In the genomic region with DNA sequence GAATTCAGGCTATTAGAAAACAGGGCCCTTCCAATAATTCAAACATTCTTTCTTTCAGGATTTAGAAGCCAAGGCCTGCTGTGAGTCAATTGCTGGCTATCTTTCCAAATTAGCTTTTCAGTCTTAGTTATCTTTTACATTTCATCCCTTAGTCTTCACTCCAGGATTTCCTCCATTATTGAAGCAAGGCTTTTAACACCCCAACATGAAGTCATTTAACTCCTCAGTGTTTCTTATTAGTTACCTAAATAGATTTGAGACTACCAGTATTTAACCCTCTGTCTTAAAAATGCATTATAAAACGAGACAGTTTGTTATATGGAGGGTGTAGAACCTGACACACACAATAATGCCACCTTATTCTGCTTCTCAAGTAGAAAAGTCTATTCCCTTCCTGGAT, we compare ENCODE assay signal across 20 cellular contexts.
DNase-seq lines count a peak whose midpoint lies in the region; ATAC-seq and TF ChIP-seq lines count a peak whose summit lies in the region.
"Had no signal": no experiment of that assay in that cellular context is flagged by ENCODE, and none has a peak within 500 bp of the region (broad histone marks: within the 10 kb centered on the region; RNA-seq: fewer than 3 reads in every experiment).

No MANE protein-coding gene starts in this region.

- H3K4me3 Mint-ChIP-seq in H9, result no peak overlapping the region
- H3K4me3 Mint-ChIP-seq: CD8-positive, alpha-beta T cell had no signal

- WGBS in H9 (ENCODE audit: extremely low coverage, insufficient read length, low lambda C conversion rate), result no CpG with 5 or more reads among the region's 1 CpG
- WGBS in mesenchymal stem cell, result 67% methylated on average over 1 of the region's 1 CpG
- WGBS in hepatocyte (ENCODE audit: low lambda C conversion rate, missing lambda C conversion rate), result 46% methylated on average over 1 of the region's 1 CpG

- H2BK15ac ChIP-seq in H9 (ENCODE audit: low read depth, low read length) (no peak overlapping the region), mesenchymal stem cell (ENCODE audit: low read depth, poor library complexity, severe bottlenecking) (no peak overlapping the region)

- H2AK5ac ChIP-seq in H9 (ENCODE audit: insufficient read length, low read length) (no peak overlapping the region), mesenchymal stem cell (ENCODE audit: low read length, severe bottlenecking) (no peak overlapping the region)

- H4K91ac ChIP-seq in H9 (ENCODE audit: insufficient read length, low read depth, low read length) (no peak overlapping the region), mesenchymal stem cell (ENCODE audit: low read length) (no peak overlapping the region)

- H3K4me1 ChIP-seq in H9 (ENCODE audit: insufficient read depth, low read length) (0 out of 2 replicates have a peak, but pooled peaks cover 4% of the 10 kb centered on the region), mesenchymal stem cell (ENCODE audit: control insufficient read depth, insufficient read depth, low read depth, low read length) (peaks cover 2% of the 10 kb centered on the region), neuron (ENCODE audit: insufficient read depth, low read length) (peaks cover 22% of the 10 kb centered on the region), hepatocyte (ENCODE audit: insufficient read depth) (no peaks in the 10 kb centered on the region)
- H3K4me1 ChIP-seq: BLaER1 had no signal

- H4K20me1 ChIP-seq in H9 (ENCODE audit: control insufficient read depth, insufficient read depth, insufficient read length), result no peaks in the 10 kb centered on the region
- H4K20me1 ChIP-seq in hepatocyte (ENCODE audit: insufficient read depth, poor library complexity, severe bottlenecking), result no peaks in the 10 kb centered on the region
- H4K20me1 ChIP-seq: BLaER1 had no signal

- H4K8ac ChIP-seq in H9 (replicated peaks; ENCODE audit: insufficient read length, low read depth, low read length), result no peak overlapping the region
- no peak overlapping the region for H4K8ac ChIP-seq in mesenchymal stem cell (ENCODE audit: low read length)

- no peaks in the 10 kb centered on the region for H3K9me2 ChIP-seq in hepatocyte (replicated peaks; ENCODE audit: insufficient read depth)

- H2AFZ ChIP-seq in H9 (ENCODE audit: low read length) (no peak overlapping the region), mesenchymal stem cell (ENCODE audit: low read depth, low read length) (no peak overlapping the region), neuron (ENCODE audit: low read depth, low read length) (no peak overlapping the region), hepatocyte (no peak overlapping the region)

- no peak for ATAC-seq in HG02884 (IDR thresholded peaks at IDR 0.05; ENCODE audit: unreplicated experiment)
- ATAC-seq: CD8-positive, alpha-beta T cell had no signal

- peaks cover 0 to 2% of the 10 kb centered on the region in 2 experiments; a peak in 3 of 5 replicates for H3K9me3 Mint-ChIP-seq in H9
- H3K9me3 Mint-ChIP-seq: CD8-positive, alpha-beta T cell had no signal

- no peak overlapping the region for H3K9ac ChIP-seq in H9 (ENCODE audit: extremely low read depth, insufficient read length, low read length)
- H3K9ac ChIP-seq in mesenchymal stem cell (ENCODE audit: low read length), result peak overlapping the region; percentile 47
- H3K9ac ChIP-seq: BLaER1 had no signal

- H2BK120ac ChIP-seq in H9 (ENCODE audit: low read depth, low read length, poor library complexity, severe bottlenecking) (no peak overlapping the region), mesenchymal stem cell (ENCODE audit: low read depth, low read length) (no peak overlapping the region)

- H3K4ac ChIP-seq in H9 (ENCODE audit: low read depth, low read length), result no peak overlapping the region
- no peak overlapping the region for H3K4ac ChIP-seq in mesenchymal stem cell (ENCODE audit: low read depth in 1 of 2, low read length in 2 of 2)

- H3K27me3 ChIP-seq in H9 (ENCODE audit: insufficient read depth, low read length) (no peaks in the 10 kb centered on the region), mesenchymal stem cell (ENCODE audit: control insufficient read depth in 1 of 2, insufficient read depth in 1 of 2, low read length in 2 of 2) (no peaks in the 10 kb centered on the region), neuron (ENCODE audit: insufficient read depth, low read length) (no peaks in the 10 kb centered on the region), hepatocyte (no peaks in the 10 kb centered on the region)
- H3K27me3 ChIP-seq: BLaER1 had no signal

- no peak overlapping the region for H4K5ac ChIP-seq in H9 (ENCODE audit: insufficient read length, low read depth, low read length)

- no peak overlapping the region for H2BK20ac ChIP-seq in H9 (ENCODE audit: low read depth, low read length, poor library complexity, severe bottlenecking)

- H3K79me1 ChIP-seq in H9 (ENCODE audit: insufficient read depth, low read depth, low read length, poor library complexity, severe bottlenecking) (no peaks in the 10 kb centered on the region), mesenchymal stem cell (replicated peaks; ENCODE audit: low read length, poor library complexity, severe bottlenecking) (peaks cover 10% of the 10 kb centered on the region)

- H3K14ac ChIP-seq in H9 (ENCODE audit: insufficient read depth, low read length) (no peak overlapping the region), mesenchymal stem cell (ENCODE audit: low read length in 2 of 2) (no peak overlapping the region)

- peak overlapping the region; percentile 32 to 90 (median 89); a peak in 6 of 7 replicates for H3K27ac Mint-ChIP-seq in H9
- H3K27ac Mint-ChIP-seq: CD8-positive, alpha-beta T cell had no signal

- TF ChIP-seq CTCF in H9 (conservative IDR thresholded peaks at IDR 0.05) (no peak), hepatocyte (IDR thresholded peaks at IDR 0.05; ENCODE audit: poor library complexity) (no peak)

- peaks cover 36 to 44% of the 10 kb centered on the region in 2 experiments for H3K4me1 Mint-ChIP-seq in H9

- H3K18ac ChIP-seq in H9 (ENCODE audit: insufficient read length, low read depth, low read length) (no peak overlapping the region), mesenchymal stem cell (ENCODE audit: low read depth in 1 of 2, low read length in 2 of 2) (no peak overlapping the region)

- H3K36me3 Mint-ChIP-seq in H9 (ENCODE audit: insufficient read depth in 1 of 3, low read depth in 3 of 3), result peaks cover 0 to 4% (median 4%) of the 10 kb centered on the region in 3 experiments; a peak in 3 of 7 replicates
- H3K36me3 Mint-ChIP-seq: CD8-positive, alpha-beta T cell had no signal

- H3K4me2 ChIP-seq in H9 (ENCODE audit: insufficient read depth, insufficient read length, low read length), result no peak overlapping the region
- H3K4me2 ChIP-seq in mesenchymal stem cell (ENCODE audit: low read length, poor library complexity, severe bottlenecking), result no peak overlapping the region
- no peak overlapping the region for H3K4me2 ChIP-seq in hepatocyte
- H3K4me2 ChIP-seq: BLaER1 had no signal

- no peak overlapping the region for H3T11ph ChIP-seq in H9 (ENCODE audit: low read length)

- no peak overlapping the region for H2BK5ac ChIP-seq in H9 (ENCODE audit: insufficient read length, low read length)
- no peak overlapping the region for H2BK5ac ChIP-seq in mesenchymal stem cell (ENCODE audit: low read depth, low read length, poor library complexity, severe bottlenecking)

- no peaks in the 10 kb centered on the region for H3K23me2 ChIP-seq in H9 (ENCODE audit: insufficient read length, low read depth, low read length, poor library complexity, severe bottlenecking)

- H3K4me3 ChIP-seq in mesenchymal stem cell (ENCODE audit: insufficient read depth in 1 of 2, low read depth in 1 of 2, low read length in 2 of 2), result no peak overlapping the region
- peak overlapping the region; percentile 19 for H3K4me3 ChIP-seq in neuron (ENCODE audit: low read length)
- no peak overlapping the region for H3K4me3 ChIP-seq in hepatocyte
- H3K4me3 ChIP-seq: BLaER1 had no signal

- peak overlapping the region; percentile 49 for H3K27ac ChIP-seq in H9 (ENCODE audit: insufficient read length, low read depth, low read length)
- no peak overlapping the region for H3K27ac ChIP-seq in mesenchymal stem cell (ENCODE audit: low read length, poor library complexity, severe bottlenecking)
- no peak overlapping the region for H3K27ac ChIP-seq in hepatocyte
- H3K27ac ChIP-seq: BLaER1 had no signal

- H3K36me3 ChIP-seq in mesenchymal stem cell (ENCODE audit: control insufficient read depth in 1 of 2, insufficient read depth in 2 of 2, low read depth in 1 of 2, low read length in 2 of 2), result no peaks in the 10 kb centered on the region
- no peaks in the 10 kb centered on the region for H3K36me3 ChIP-seq in neuron (ENCODE audit: insufficient read depth, low read length)
- H3K36me3 ChIP-seq in hepatocyte (replicated peaks; ENCODE audit: insufficient read depth, low read depth), result no peaks in the 10 kb centered on the region
- H3K36me3 ChIP-seq: BLaER1 had no signal

- H3K9me3 ChIP-seq in H9 (ENCODE audit: control insufficient read depth, low read depth, low read length) (no peaks in the 10 kb centered on the region), mesenchymal stem cell (ENCODE audit: control insufficient read depth, low read length) (no peaks in the 10 kb centered on the region), neuron (ENCODE audit: low read length) (no peaks in the 10 kb centered on the region), hepatocyte (ENCODE audit: low read depth) (no peaks in the 10 kb centered on the region)
- H3K9me3 ChIP-seq: BLaER1 had no signal

- DNase-seq in H9, result no peak
- peak; percentile 7 for DNase-seq in astrocyte of the hippocampus (ENCODE audit: low read depth, low spot score)
- no peak for DNase-seq in mesenchymal stem cell
- no peak for DNase-seq in hepatocyte (ENCODE audit: low spot score)
- no peak for DNase-seq in CD1c-positive myeloid dendritic cell (ENCODE audit: extremely low spot score)
- DNase-seq in GM03348 (ENCODE audit: low spot score), result no peak
- DNase-seq: Calu3; CD8-positive, alpha-beta T cell; DMS53; GOT3; KG1; NCI-H1417; NCI-H1930; NCI-H226; NCI-H524; NCI-H82; SHP77 had no signal

- no peaks in the 10 kb centered on the region for H3K79me2 ChIP-seq in H9 (ENCODE audit: insufficient read depth, low read length)
- H3K79me2 ChIP-seq in hepatocyte, result no peaks in the 10 kb centered on the region

- no peak overlapping the region for H3K56ac ChIP-seq in H9 (ENCODE audit: insufficient read length, low read depth, low read length)

- H3K23ac ChIP-seq in H9 (ENCODE audit: insufficient read length, low read depth, low read length) (no peak overlapping the region), mesenchymal stem cell (ENCODE audit: low read length in 2 of 2) (no peak overlapping the region)

- H2BK12ac ChIP-seq in H9 (ENCODE audit: insufficient read length, low read depth, low read length), result no peak overlapping the region
- H2BK12ac ChIP-seq in mesenchymal stem cell (ENCODE audit: low read length in 2 of 2), result no peak overlapping the region

- no peaks in the 10 kb centered on the region for H3K27me3 Mint-ChIP-seq in H9 (ENCODE audit: low read depth)
